Comparison of ENCODE assay signal across 11 cellular contexts in the genomic region with DNA sequence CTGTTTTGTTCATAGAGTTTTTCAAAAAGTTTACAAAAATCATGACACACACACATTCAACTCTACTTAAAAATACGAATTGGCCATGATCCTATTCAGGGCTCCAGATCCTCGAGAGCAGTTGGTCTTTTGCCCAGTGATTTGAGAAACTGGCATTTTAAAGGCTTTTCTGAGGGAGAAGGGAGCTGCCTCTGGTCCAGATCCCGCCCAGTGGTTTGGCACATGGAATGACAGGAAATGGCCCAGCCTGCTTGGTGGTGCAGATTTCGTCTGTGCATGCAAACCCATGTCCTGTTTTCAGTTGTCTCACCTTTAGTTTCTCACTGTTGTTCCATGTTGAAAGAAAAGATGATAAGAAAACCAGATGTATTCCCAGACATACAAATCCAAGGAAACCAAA. TPM values are rescaled to one million over a fixed set of nuclear protein-coding genes. Genes with fewer than 3 reads are reported as not detected.
DNase-seq lines count a peak whose midpoint lies in the region; ATAC-seq and TF ChIP-seq lines count a peak whose summit lies in the region.
"Had no signal": no experiment of that assay in that cellular context is flagged by ENCODE, and none has a peak within 500 bp of the region (broad histone marks: within the 10 kb centered on the region; RNA-seq: fewer than 3 reads in every experiment).

No MANE protein-coding gene starts in this region.

- peak overlapping the region; percentile 97 for H3K27ac Mint-ChIP-seq in activated T-cell treated with anti-CD3 and anti-CD28 coated beads, Interleukin-2, amount 50 U/mL, for 24 hours
- H3K27ac Mint-ChIP-seq in effector memory CD8-positive, alpha-beta T cell, result peak overlapping the region; percentile 90 to 94
- no peak overlapping the region for H3K27ac Mint-ChIP-seq in progenitor cell of endocrine pancreas

- peak overlapping the region; percentile 96 for H3K4me3 Mint-ChIP-seq in activated T-cell treated with anti-CD3 and anti-CD28 coated beads, Interleukin-2, amount 50 U/mL, for 24 hours
- peak overlapping the region; percentile 94 to 96 for H3K4me3 Mint-ChIP-seq in effector memory CD8-positive, alpha-beta T cell
- no peak overlapping the region for H3K4me3 Mint-ChIP-seq in progenitor cell of endocrine pancreas (ENCODE audit: low read depth)

- peaks cover 79% of the 10 kb centered on the region for H3K4me1 Mint-ChIP-seq in activated T-cell treated with anti-CD3 and anti-CD28 coated beads, Interleukin-2, amount 50 U/mL, for 24 hours (ENCODE audit: low read depth)
- peaks cover 49 to 79% of the 10 kb centered on the region in 2 donors for H3K4me1 Mint-ChIP-seq in effector memory CD8-positive, alpha-beta T cell (ENCODE audit: low read depth in 2 of 2)
- peaks cover 1% of the 10 kb centered on the region for H3K4me1 Mint-ChIP-seq in progenitor cell of endocrine pancreas (ENCODE audit: low read depth)

- H3K36me3 Mint-ChIP-seq in activated T-cell treated with anti-CD3 and anti-CD28 coated beads, Interleukin-2, amount 50 U/mL, for 24 hours (ENCODE audit: low read depth), result peaks cover 34% of the 10 kb centered on the region
- peaks cover 17% of the 10 kb centered on the region for H3K36me3 Mint-ChIP-seq in effector memory CD8-positive, alpha-beta T cell (ENCODE audit: insufficient read depth)
- H3K36me3 Mint-ChIP-seq in progenitor cell of endocrine pancreas (ENCODE audit: insufficient read depth), result no peaks in the 10 kb centered on the region

- DNase-seq in activated T-cell treated with anti-CD3 and anti-CD28 coated beads, Interleukin-2, amount 50 U/mL, for 24 hours, result no peak
- DNase-seq in activated T-cell treated with anti-CD3 and anti-CD28 coated beads for 4 hours, result no peak
- DNase-seq in effector memory CD8-positive, alpha-beta T cell, result no peak
- peak; percentile 57 for DNase-seq in stromal cell of bone marrow (ENCODE audit: low read depth)
- no peak for DNase-seq in GF-D8 (lab: John Stamatoyannopoulos, UW)
- DNase-seq in progenitor cell of endocrine pancreas (ENCODE audit: low spot score, unreplicated experiment), result no peak
- DNase-seq: AML-193, tibial artery had no signal

- no peaks in the 10 kb centered on the region for H3K9me3 Mint-ChIP-seq in activated T-cell treated with anti-CD3 and anti-CD28 coated beads, Interleukin-2, amount 50 U/mL, for 24 hours
- no peaks in the 10 kb centered on the region for H3K9me3 Mint-ChIP-seq in effector memory CD8-positive, alpha-beta T cell
- H3K9me3 Mint-ChIP-seq in progenitor cell of endocrine pancreas (ENCODE audit: low read depth), result no peaks in the 10 kb centered on the region

- TF ChIP-seq CTCF in progenitor cell of endocrine pancreas (IDR thresholded peaks at IDR 0.05; ENCODE audit: unreplicated experiment), result no peak

- ATAC-seq in SK-N-SH treated with all-trans-retinoic acid at 6 μM for 48 hours (no peak), HG03432 (IDR thresholded peaks at IDR 0.05; ENCODE audit: unreplicated experiment) (no peak)
- no peak for ATAC-seq in effector memory CD8-positive, alpha-beta T cell (replicated peaks)
- ATAC-seq: left colon had no signal

- H3K27me3 Mint-ChIP-seq in activated T-cell treated with anti-CD3 and anti-CD28 coated beads, Interleukin-2, amount 50 U/mL, for 24 hours, result no peaks in the 10 kb centered on the region
- H3K27me3 Mint-ChIP-seq in effector memory CD8-positive, alpha-beta T cell, result no peaks in the 10 kb centered on the region
- peaks cover 53% of the 10 kb centered on the region for H3K27me3 Mint-ChIP-seq in progenitor cell of endocrine pancreas

TF ChIP-seq in SK-N-SH treated with all-trans-retinoic acid at 6 μM for 48 hours, 23 proteins besides CTCF, POLR2A, EP300 and RAD21:
- TF ChIP-seq TCF4 (CRISPR knock-in tag; IDR thresholded peaks at IDR 0.05; ENCODE audit: borderline replicate concordance), result 0 out of 2 replicates have a peak, but pooled peaks have one; percentile 15
- TF ChIP-seq, protein P1, sequence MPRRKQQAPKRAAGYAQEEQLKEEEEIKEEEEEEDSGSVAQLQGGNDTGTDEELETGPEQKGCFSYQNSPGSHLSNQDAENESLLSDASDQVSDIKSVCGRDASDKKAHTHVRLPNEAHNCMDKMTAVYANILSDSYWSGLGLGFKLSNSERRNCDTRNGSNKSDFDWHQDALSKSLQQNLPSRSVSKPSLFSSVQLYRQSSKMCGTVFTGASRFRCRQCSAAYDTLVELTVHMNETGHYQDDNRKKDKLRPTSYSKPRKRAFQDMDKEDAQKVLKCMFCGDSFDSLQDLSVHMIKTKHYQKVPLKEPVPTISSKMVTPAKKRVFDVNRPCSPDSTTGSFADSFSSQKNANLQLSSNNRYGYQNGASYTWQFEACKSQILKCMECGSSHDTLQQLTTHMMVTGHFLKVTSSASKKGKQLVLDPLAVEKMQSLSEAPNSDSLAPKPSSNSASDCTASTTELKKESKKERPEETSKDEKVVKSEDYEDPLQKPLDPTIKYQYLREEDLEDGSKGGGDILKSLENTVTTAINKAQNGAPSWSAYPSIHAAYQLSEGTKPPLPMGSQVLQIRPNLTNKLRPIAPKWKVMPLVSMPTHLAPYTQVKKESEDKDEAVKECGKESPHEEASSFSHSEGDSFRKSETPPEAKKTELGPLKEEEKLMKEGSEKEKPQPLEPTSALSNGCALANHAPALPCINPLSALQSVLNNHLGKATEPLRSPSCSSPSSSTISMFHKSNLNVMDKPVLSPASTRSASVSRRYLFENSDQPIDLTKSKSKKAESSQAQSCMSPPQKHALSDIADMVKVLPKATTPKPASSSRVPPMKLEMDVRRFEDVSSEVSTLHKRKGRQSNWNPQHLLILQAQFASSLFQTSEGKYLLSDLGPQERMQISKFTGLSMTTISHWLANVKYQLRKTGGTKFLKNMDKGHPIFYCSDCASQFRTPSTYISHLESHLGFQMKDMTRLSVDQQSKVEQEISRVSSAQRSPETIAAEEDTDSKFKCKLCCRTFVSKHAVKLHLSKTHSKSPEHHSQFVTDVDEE (CRISPR knock-in tag; IDR thresholded peaks at IDR 0.05), result no peak

RNA-seq across cellular contexts. Expression of a gene that starts 3.6 kb away (rescaled TPM):
- total RNA-seq in progenitor cell of endocrine pancreas, result 2.1 and 2.3 TPM in 2 replicates
